ENCODE assay signal across 10 cellular contexts in genomic region chr10:71244638-71245419, GRCh38. TPM values are rescaled to one million over a fixed set of nuclear protein-coding genes. Genes with fewer than 3 reads are reported as not detected.
DNase-seq lines count a peak whose midpoint lies in the region; ATAC-seq and TF ChIP-seq lines count a peak whose summit lies in the region.
"Had no signal": no experiment of that assay in that cellular context is flagged by ENCODE, and none has a peak within 500 bp of the region (broad histone marks: within the 10 kb centered on the region; RNA-seq: fewer than 3 reads in every experiment).

No MANE protein-coding gene starts in this region.

- 43% methylated on average over 12 of the region's 27 CpGs for WGBS in esophagus muscularis mucosa

- H4K20me1 ChIP-seq in neural progenitor cell (ENCODE audit: low read depth): no peaks in the 10 kb centered on the region

- intact Hi-C loops in esophagus muscularis mucosa (cut with DNase I): no loop called here

- H3K4me2 ChIP-seq in neural progenitor cell: no peak overlapping the region

- no peak for ATAC-seq in GM18870 (IDR thresholded peaks at IDR 0.05; ENCODE audit: unreplicated experiment)

- no peak overlapping the region for H3K9ac ChIP-seq in neural progenitor cell

- TF ChIP-seq POLR2A in esophagus muscularis mucosa (IDR thresholded peaks at IDR 0.05; ENCODE audit: low read depth): no peak

- TF ChIP-seq CTCF in AG09309 (IDR thresholded peaks at IDR 0.05; ENCODE audit: control insufficient read depth, insufficient read depth, low read depth, low read length, missing control alignments) (no peak), esophagus muscularis mucosa (IDR thresholded peaks at IDR 0.05) (no peak), neural progenitor cell (IDR thresholded peaks at IDR 0.05) (no peak)

- peaks cover 40% of the 10 kb centered on the region for H3K4me1 Mint-ChIP-seq in neural progenitor cell

- DNase-seq in AG09309 (ENCODE audit: low read depth) (peak; percentile 90), NCI-H69 (lab: John Stamatoyannopoulos, UW) (peak; percentile 40), esophagus muscularis mucosa (ENCODE audit: extremely low spot score) (no peak), neural progenitor cell (ENCODE audit: low spot score) (no peak), SIG-M5 treated with dmso at 0.1 percent for 504 hours (lab: John Stamatoyannopoulos, UW; ENCODE audit: unreplicated experiment) (no peak), HT-29 (ENCODE audit: low spot score) (no peak), cerebellar nuclear complex (lab: John Stamatoyannopoulos, UW) (no peak)
- DNase-seq: activated CD8-positive, alpha-beta memory T cell treated with anti-CD3 and anti-CD28 coated beads, Interleukin-2, amount 50 U/mL, for 48 hours; NCI-H526 had no signal

- H3K9me3 ChIP-seq in esophagus muscularis mucosa (no peaks in the 10 kb centered on the region), neural progenitor cell (ENCODE audit: low read depth) (no peaks in the 10 kb centered on the region)

- H3K27me3 ChIP-seq in esophagus muscularis mucosa (no peaks in the 10 kb centered on the region), neural progenitor cell (no peaks in the 10 kb centered on the region)

- H3F3A ChIP-seq in neural progenitor cell (ENCODE audit: low read depth): no peaks in the 10 kb centered on the region

- peak overlapping the region in 2 of 4 donors; percentile 11 for H3K27ac ChIP-seq in esophagus muscularis mucosa (replicated peaks in 1 of 4)
- H3K27ac ChIP-seq in neural progenitor cell: no peak overlapping the region

- peak overlapping the region; percentile 69 for H3K27ac Mint-ChIP-seq in neural progenitor cell

- H3K36me3 ChIP-seq in esophagus muscularis mucosa (no peaks in the 10 kb centered on the region), neural progenitor cell (no peaks in the 10 kb centered on the region)

- no peak overlapping the region for H3K4me3 Mint-ChIP-seq in neural progenitor cell

- no peaks in the 10 kb centered on the region for H3K9me3 Mint-ChIP-seq in neural progenitor cell

- H3K4me3 ChIP-seq in AG09309 (ENCODE audit: control insufficient read depth, low read depth, low read length) (peak overlapping the region; percentile 17), esophagus muscularis mucosa (peak overlapping the region; percentile 19 to 51 (median 32)), neural progenitor cell (no peak overlapping the region)

- no peak overlapping the region for H2AFZ ChIP-seq in neural progenitor cell (replicated peaks)

- no peak for TF ChIP-seq EP300 in esophagus muscularis mucosa (IDR thresholded peaks at IDR 0.05)

- peaks cover 6% of the 10 kb centered on the region for H3K27me3 Mint-ChIP-seq in neural progenitor cell (ENCODE audit: insufficient read depth, low read depth)

- no peaks in the 10 kb centered on the region for H3K79me2 ChIP-seq in neural progenitor cell (ENCODE audit: low read depth)

- H3K4me1 ChIP-seq in esophagus muscularis mucosa (peaks cover 42 to 89% (median 58%) of the 10 kb centered on the region in 4 donors), neural progenitor cell (peaks cover 21% of the 10 kb centered on the region)

- no peaks in the 10 kb centered on the region for H3K36me3 Mint-ChIP-seq in neural progenitor cell

RNA-seq across cellular contexts. Expression of gene UNC5B, which starts 32.5 kb away (rescaled TPM):
- total RNA-seq in esophagus muscularis mucosa (1 to 10 TPM; 2.1 to 3.7 (median 2.8) TPM), neural progenitor cell (ENCODE audit: low replicate concordance) (3.3 and 9.2 TPM in 2 replicates)
- 0.21 and 0.51 TPM in 2 replicates for total RNA-seq in HT-29 (2014; rRNA removed; shearing (Covaris generic))

Comparison
In these comparisons a context has a peak if more than half of its experiments do, and no peak if none do; other contexts are left out.
1. DNase-seq: peak in AG09309 (single experiment) and NCI-H69 (single experiment); none in esophagus muscularis mucosa (single experiment), neural progenitor cell (single experiment), SIG-M5 treated with dmso at 0.1 percent for 504 hours (single experiment), HT-29 (single experiment) and cerebellar nuclear complex (0 of 2).